6 cellular contexts compared by ENCODE assay signal in genomic region chr4:932713-933070, GRCh38. TPM values are rescaled to one million over a fixed set of nuclear protein-coding genes. Genes with fewer than 3 reads are reported as not detected.
DNase-seq lines count a peak whose midpoint lies in the region; ATAC-seq and TF ChIP-seq lines count a peak whose summit lies in the region.

No MANE protein-coding gene starts in this region.

- H3K27me3 Mint-ChIP-seq in activated CD4-positive, alpha-beta memory T cell treated with anti-CD3 and anti-CD28 coated beads, Interleukin-2, amount 10 ng/mL, durations not matched to agents 7 days and 5 days = no peaks in the 10 kb centered on the region

- peak overlapping the region; percentile 94 for H3K27ac Mint-ChIP-seq in activated CD4-positive, alpha-beta memory T cell treated with anti-CD3 and anti-CD28 coated beads, Interleukin-2, amount 10 ng/mL, durations not matched to agents 7 days and 5 days

- H3K36me3 ChIP-seq in HAP-1 (replicated peaks) = no peaks in the 10 kb centered on the region
- no peaks in the 10 kb centered on the region for H3K36me3 ChIP-seq in right lobe of liver

- peak overlapping the region; percentile 92 for H3K4me3 Mint-ChIP-seq in activated CD4-positive, alpha-beta memory T cell treated with anti-CD3 and anti-CD28 coated beads, Interleukin-2, amount 10 ng/mL, durations not matched to agents 7 days and 5 days

- CTCF ChIA-PET in activated CD4-positive, alpha-beta memory T cell treated with anti-CD3 and anti-CD28 coated beads, Interleukin-2, amount 10 ng/mL, durations not matched to agents 7 days and 5 days (lab: Charles Lee) = interaction anchor here (1.0 to 1.2 kb wide), 2 partner anchors 11 to 53 kb away, joined by 6 read pairs; no protein-coding TSS in a partner anchor

- 4% methylated on average over 7 of the region's 11 CpGs for WGBS in right lobe of liver (ENCODE audit: insufficient coverage, low coverage, low lambda C conversion rate, missing lambda C conversion rate)

- H3K4me1 Mint-ChIP-seq in activated CD4-positive, alpha-beta memory T cell treated with anti-CD3 and anti-CD28 coated beads, Interleukin-2, amount 10 ng/mL, durations not matched to agents 7 days and 5 days = peaks cover 47% of the 10 kb centered on the region

- intact Hi-C loops in right lobe of liver (cut with DNase I) = loop anchor here in 1 of 2 donors (5.0 kb wide), 1 partner anchor 40 kb away; the partner anchor contains the start of gene DGKQ

- no peaks in the 10 kb centered on the region for H3K9me3 ChIP-seq in HAP-1
- H3K9me3 ChIP-seq in right lobe of liver = no peaks in the 10 kb centered on the region

- ATAC-seq in right lobe of liver (peak; percentile 2 to 40 (median 22)), GM18858 (IDR thresholded peaks at IDR 0.05; ENCODE audit: unreplicated experiment) (no peak)

- POLR2A ChIA-PET in activated CD4-positive, alpha-beta memory T cell treated with anti-CD3 and anti-CD28 coated beads, Interleukin-2, amount 10 ng/mL, durations not matched to agents 7 days and 5 days (lab: Charles Lee) = interaction anchor here (0.8 to 4.9 kb wide), 22 partner anchors 9 to 938 kb away, joined by 3 to 29 read pairs (median 4); partner anchors contain the start of genes CTBP1, DGKQ, IDUA and NSD2

- H3K27me3 ChIP-seq in HAP-1 (ENCODE audit: low read depth) = no peaks in the 10 kb centered on the region
- no peaks in the 10 kb centered on the region for H3K27me3 ChIP-seq in right lobe of liver

- TF ChIP-seq CTCF in right lobe of liver (IDR thresholded peaks at IDR 0.05) = no peak

- in situ Hi-C loops in HAP-1 (cut with MboI; ENCODE audit: low sequenced_read_pairs) = no loop called here

- DNase-seq in HAP-1 (ENCODE audit: low spot score in 2 of 2) (no peak), right lobe of liver (peak in 1 of 3 donors; percentile 45), DMS79 treated with DMSO at 0.1 percent for 48 hours (lab: John Stamatoyannopoulos, UW) (no peak), occipital lobe (lab: John Stamatoyannopoulos, UW) (no peak)
- DNase-seq in activated CD4-positive, alpha-beta memory T cell treated with anti-CD3 and anti-CD28 coated beads, Interleukin-2, amount 10 ng/mL, durations not matched to agents 7 days and 5 days = no peak

- H3K4me1 ChIP-seq in HAP-1 (peaks cover 11% of the 10 kb centered on the region), right lobe of liver (peaks cover 0 to 28% (median 9%) of the 10 kb centered on the region in 4 donors)

- H3K9me3 Mint-ChIP-seq in activated CD4-positive, alpha-beta memory T cell treated with anti-CD3 and anti-CD28 coated beads, Interleukin-2, amount 10 ng/mL, durations not matched to agents 7 days and 5 days = no peaks in the 10 kb centered on the region

- H3K4me3 ChIP-seq in HAP-1 (peak overlapping the region; percentile 86), right lobe of liver (peak overlapping the region; percentile 96 to 100 (median 98))

- no peak for TF ChIP-seq POLR2A in right lobe of liver (IDR thresholded peaks at IDR 0.05)

- H3K27ac ChIP-seq in right lobe of liver = peak overlapping the region in 2 of 3 donors; percentile 87

- peaks cover 19% of the 10 kb centered on the region for H3K36me3 Mint-ChIP-seq in activated CD4-positive, alpha-beta memory T cell treated with anti-CD3 and anti-CD28 coated beads, Interleukin-2, amount 10 ng/mL, durations not matched to agents 7 days and 5 days (ENCODE audit: low read depth)

RNA-seq across cellular contexts. Expression of gene TMEM175, which starts 0.4 kb away (rescaled TPM):
- 10 to 100 TPM; 24.1 to 28.8 TPM for total RNA-seq in activated CD4-positive, alpha-beta memory T cell treated with anti-CD3 and anti-CD28 coated beads, Interleukin-2, amount 10 ng/mL, durations not matched to agents 7 days and 5 days
- total RNA-seq in right lobe of liver = 10 to 100 TPM; 22.0 to 31.8 (median 23.6) TPM
- 30.3 TPM for total RNA-seq in occipital lobe

RNA-seq across cellular contexts. Expression of gene GAK, which starts 0.6 kb away (rescaled TPM):
- 100 to 1,000 TPM; 139 to 156 TPM for total RNA-seq in activated CD4-positive, alpha-beta memory T cell treated with anti-CD3 and anti-CD28 coated beads, Interleukin-2, amount 10 ng/mL, durations not matched to agents 7 days and 5 days
- 10 to 100 TPM; 53.2 to 85.0 (median 64.5) TPM for total RNA-seq in right lobe of liver
- total RNA-seq in occipital lobe = 45.2 TPM

RNA-seq across cellular contexts. Expression of gene DGKQ, which starts 40.7 kb away (rescaled TPM):
- 10 to 100 TPM; 13.8 to 14.7 TPM for total RNA-seq in activated CD4-positive, alpha-beta memory T cell treated with anti-CD3 and anti-CD28 coated beads, Interleukin-2, amount 10 ng/mL, durations not matched to agents 7 days and 5 days
- total RNA-seq in right lobe of liver = 10 to 100 TPM in 1 of 6 experiments, 1 to 10 TPM in 5; 4.6 to 10.5 (median 5.7) TPM
- total RNA-seq in occipital lobe = 6.7 TPM

RNA-seq across cellular contexts. Expression of gene IDUA, which starts 54.2 kb away (rescaled TPM):
- total RNA-seq in activated CD4-positive, alpha-beta memory T cell treated with anti-CD3 and anti-CD28 coated beads, Interleukin-2, amount 10 ng/mL, durations not matched to agents 7 days and 5 days = 10 to 100 TPM; 18.8 to 19.0 TPM
- total RNA-seq in right lobe of liver = 10 to 100 TPM in 3 of 6 experiments, 1 to 10 TPM in 3; 4.7 to 15.1 (median 11.0) TPM
- total RNA-seq in occipital lobe = 6.9 TPM
